Comparison of ENCODE assay signal across 12 cellular contexts in genomic region chr4:67713531-67714247, GRCh38. TPM values are rescaled to one million over a fixed set of nuclear protein-coding genes. Genes with fewer than 3 reads are reported as not detected.
DNase-seq lines count a peak whose midpoint lies in the region; ATAC-seq and TF ChIP-seq lines count a peak whose summit lies in the region.
"Had no signal": no experiment of that assay in that cellular context is flagged by ENCODE, and none has a peak within 500 bp of the region (broad histone marks: within the 10 kb centered on the region; RNA-seq: fewer than 3 reads in every experiment).

No MANE protein-coding gene starts in this region.

- peak overlapping the region; percentile 52 for H3K27ac Mint-ChIP-seq in activated CD4-positive, alpha-beta memory T cell treated with anti-CD3 and anti-CD28 coated beads for 36 hours

- no peaks in the 10 kb centered on the region for H3K27me3 Mint-ChIP-seq in activated CD4-positive, alpha-beta memory T cell treated with anti-CD3 and anti-CD28 coated beads for 36 hours

- intact Hi-C loops in activated CD4-positive, alpha-beta memory T cell treated with anti-CD3 and anti-CD28 coated beads for 36 hours (cut with micrococcal nuclease): no loop called here

- DNase-seq in AG08395 (ENCODE audit: low spot score): peak; percentile 24
- DNase-seq in HCEC 1CT: peak; percentile 49
- no peak for DNase-seq in activated CD4-positive, alpha-beta memory T cell treated with anti-CD3 and anti-CD28 coated beads for 36 hours
- peak; percentile 81 for DNase-seq in iris pigment epithelial cell (ENCODE audit: low read depth)
- no peak for DNase-seq in stimulated activated naive CD4-positive, alpha-beta T cell (lab: John Stamatoyannopoulos, UW)
- DNase-seq in NCI-H1092 treated with DMSO at 0.1 percent for 48 hours (lab: John Stamatoyannopoulos, UW): no peak
- DNase-seq in HEK293T (ENCODE audit: extremely low spot score): no peak
- DNase-seq: effector CD4-positive, alpha-beta T cell; GF-D8; NCI-H526 had no signal

- H3K36me3 Mint-ChIP-seq in activated CD4-positive, alpha-beta memory T cell treated with anti-CD3 and anti-CD28 coated beads for 36 hours: peaks cover 22% of the 10 kb centered on the region

- no peak for ATAC-seq in GM21423 (IDR thresholded peaks at IDR 0.05; ENCODE audit: unreplicated experiment)

- POLR2A ChIA-PET in activated CD4-positive, alpha-beta memory T cell treated with anti-CD3 and anti-CD28 coated beads for 36 hours (lab: Charles Lee): interaction anchor here (0.7 to 0.8 kb wide), 2 partner anchors 10 to 150 kb away, joined by 3 to 5 read pairs; no protein-coding TSS in a partner anchor
- POLR2A ChIA-PET in HEK293T (lab: Yijun Ruan, JAX): interaction anchor here (3.3 kb wide), 1 partner anchor 13 kb away, joined by 12 read pairs; the partner anchor contains the start of gene UBA6

- H3K9me3 Mint-ChIP-seq in activated CD4-positive, alpha-beta memory T cell treated with anti-CD3 and anti-CD28 coated beads for 36 hours: no peaks in the 10 kb centered on the region

- H3K4me1 Mint-ChIP-seq in activated CD4-positive, alpha-beta memory T cell treated with anti-CD3 and anti-CD28 coated beads for 36 hours (ENCODE audit: low read depth): peaks cover 16% of the 10 kb centered on the region

- no peak overlapping the region for H3K4me3 Mint-ChIP-seq in activated CD4-positive, alpha-beta memory T cell treated with anti-CD3 and anti-CD28 coated beads for 36 hours

- CTCF ChIA-PET in activated CD4-positive, alpha-beta memory T cell treated with anti-CD3 and anti-CD28 coated beads for 36 hours (lab: Charles Lee): interaction anchor here (1.6 kb wide), 1 partner anchor 33 kb away, joined by 4 read pairs; no protein-coding TSS in a partner anchor
- CTCF ChIA-PET in HEK293T (lab: Yijun Ruan, JAX): interaction anchor here (0.7 kb wide), 1 partner anchor 33 kb away, joined by 3 read pairs; no protein-coding TSS in a partner anchor

TF ChIP-seq in HEK293T, 16 proteins besides CTCF, POLR2A, EP300 and RAD21:
- TF ChIP-seq FOXK2 (IDR thresholded peaks at IDR 0.05) (no peak), HDGF (IDR thresholded peaks at IDR 0.05; ENCODE audit: borderline replicate concordance) (no peak), NFRKB (IDR thresholded peaks at IDR 0.05) (no peak), ARNT (IDR thresholded peaks at IDR 0.05) (no peak), L3MBTL2 (conservative IDR thresholded peaks at IDR 0.05) (no peak), CTBP1 (IDR thresholded peaks at IDR 0.05; ENCODE audit: borderline replicate concordance) (no peak), FOXM1 (IDR thresholded peaks at IDR 0.05; ENCODE audit: borderline replicate concordance) (no peak), PKNOX1 (IDR thresholded peaks at IDR 0.05) (no peak), LEF1 (IDR thresholded peaks at IDR 0.05; ENCODE audit: borderline replicate concordance) (no peak), FOXA1 (IDR thresholded peaks at IDR 0.05) (no peak)

RNA-seq across cellular contexts. Expression of gene UBA6, which starts 12.7 kb away (rescaled TPM):
- 100 to 1,000 TPM; 107 to 112 TPM for total RNA-seq in activated CD4-positive, alpha-beta memory T cell treated with anti-CD3 and anti-CD28 coated beads for 36 hours

RNA-seq across cellular contexts. Expression of gene GNRHR, which starts 40.5 kb away (rescaled TPM):
- not detected for total RNA-seq in activated CD4-positive, alpha-beta memory T cell treated with anti-CD3 and anti-CD28 coated beads for 36 hours
- total RNA-seq: mononuclear cell had no signal

Comparison
In these comparisons a context has a peak if more than half of its experiments do, and no peak if none do; other contexts are left out.
1. DNase-seq: peak in AG08395 (single experiment), HCEC 1CT (single experiment) and iris pigment epithelial cell (single experiment); none in activated CD4-positive, alpha-beta memory T cell treated with anti-CD3 and anti-CD28 coated beads for 36 hours (single experiment), stimulated activated naive CD4-positive, alpha-beta T cell (0 of 6), NCI-H1092 treated with DMSO at 0.1 percent for 48 hours (single experiment) and HEK293T (single experiment).